1 cellular context compared by ENCODE assay signal in the genomic region with DNA sequence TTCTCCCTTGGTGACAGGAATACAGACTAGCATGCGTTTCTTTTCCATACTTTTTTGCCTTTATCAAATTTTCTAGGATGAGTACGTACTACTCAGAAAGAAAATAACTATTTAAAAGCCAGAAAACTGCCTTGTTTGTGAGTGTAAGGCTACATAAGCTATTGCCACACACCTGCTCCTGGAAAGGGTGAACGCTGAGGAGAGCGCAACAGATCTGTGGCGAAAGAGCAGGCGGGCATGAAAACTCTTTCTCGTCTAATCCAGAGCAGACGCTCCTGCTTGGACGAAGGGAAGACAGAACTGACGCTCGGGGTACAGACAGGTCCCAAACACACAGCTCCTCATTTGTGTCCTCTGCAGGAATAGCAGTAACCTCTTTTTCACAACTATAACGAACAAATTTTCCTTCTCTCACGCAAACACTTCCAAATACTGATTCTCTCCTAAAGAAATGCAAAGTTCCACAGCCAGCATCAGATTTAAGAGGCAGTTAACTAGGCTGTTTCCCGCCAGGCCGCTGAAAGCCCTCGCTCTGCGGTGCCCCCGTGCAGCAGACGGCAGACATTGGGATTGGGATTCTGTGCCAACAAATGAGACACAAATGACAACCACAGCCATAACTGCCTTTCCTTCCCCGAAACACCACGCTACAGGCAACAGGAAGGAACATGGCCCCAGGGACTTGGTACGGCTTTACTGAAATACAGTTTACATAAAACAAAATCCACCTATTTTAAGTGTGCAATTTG.
TF ChIP-seq lines count a peak whose summit lies in the region.

No MANE protein-coding gene starts in this region.

TF ChIP-seq in GM23338, 12 proteins besides CTCF, POLR2A, EP300 and RAD21 (continued from another document):
- TF ChIP-seq, protein P1, sequence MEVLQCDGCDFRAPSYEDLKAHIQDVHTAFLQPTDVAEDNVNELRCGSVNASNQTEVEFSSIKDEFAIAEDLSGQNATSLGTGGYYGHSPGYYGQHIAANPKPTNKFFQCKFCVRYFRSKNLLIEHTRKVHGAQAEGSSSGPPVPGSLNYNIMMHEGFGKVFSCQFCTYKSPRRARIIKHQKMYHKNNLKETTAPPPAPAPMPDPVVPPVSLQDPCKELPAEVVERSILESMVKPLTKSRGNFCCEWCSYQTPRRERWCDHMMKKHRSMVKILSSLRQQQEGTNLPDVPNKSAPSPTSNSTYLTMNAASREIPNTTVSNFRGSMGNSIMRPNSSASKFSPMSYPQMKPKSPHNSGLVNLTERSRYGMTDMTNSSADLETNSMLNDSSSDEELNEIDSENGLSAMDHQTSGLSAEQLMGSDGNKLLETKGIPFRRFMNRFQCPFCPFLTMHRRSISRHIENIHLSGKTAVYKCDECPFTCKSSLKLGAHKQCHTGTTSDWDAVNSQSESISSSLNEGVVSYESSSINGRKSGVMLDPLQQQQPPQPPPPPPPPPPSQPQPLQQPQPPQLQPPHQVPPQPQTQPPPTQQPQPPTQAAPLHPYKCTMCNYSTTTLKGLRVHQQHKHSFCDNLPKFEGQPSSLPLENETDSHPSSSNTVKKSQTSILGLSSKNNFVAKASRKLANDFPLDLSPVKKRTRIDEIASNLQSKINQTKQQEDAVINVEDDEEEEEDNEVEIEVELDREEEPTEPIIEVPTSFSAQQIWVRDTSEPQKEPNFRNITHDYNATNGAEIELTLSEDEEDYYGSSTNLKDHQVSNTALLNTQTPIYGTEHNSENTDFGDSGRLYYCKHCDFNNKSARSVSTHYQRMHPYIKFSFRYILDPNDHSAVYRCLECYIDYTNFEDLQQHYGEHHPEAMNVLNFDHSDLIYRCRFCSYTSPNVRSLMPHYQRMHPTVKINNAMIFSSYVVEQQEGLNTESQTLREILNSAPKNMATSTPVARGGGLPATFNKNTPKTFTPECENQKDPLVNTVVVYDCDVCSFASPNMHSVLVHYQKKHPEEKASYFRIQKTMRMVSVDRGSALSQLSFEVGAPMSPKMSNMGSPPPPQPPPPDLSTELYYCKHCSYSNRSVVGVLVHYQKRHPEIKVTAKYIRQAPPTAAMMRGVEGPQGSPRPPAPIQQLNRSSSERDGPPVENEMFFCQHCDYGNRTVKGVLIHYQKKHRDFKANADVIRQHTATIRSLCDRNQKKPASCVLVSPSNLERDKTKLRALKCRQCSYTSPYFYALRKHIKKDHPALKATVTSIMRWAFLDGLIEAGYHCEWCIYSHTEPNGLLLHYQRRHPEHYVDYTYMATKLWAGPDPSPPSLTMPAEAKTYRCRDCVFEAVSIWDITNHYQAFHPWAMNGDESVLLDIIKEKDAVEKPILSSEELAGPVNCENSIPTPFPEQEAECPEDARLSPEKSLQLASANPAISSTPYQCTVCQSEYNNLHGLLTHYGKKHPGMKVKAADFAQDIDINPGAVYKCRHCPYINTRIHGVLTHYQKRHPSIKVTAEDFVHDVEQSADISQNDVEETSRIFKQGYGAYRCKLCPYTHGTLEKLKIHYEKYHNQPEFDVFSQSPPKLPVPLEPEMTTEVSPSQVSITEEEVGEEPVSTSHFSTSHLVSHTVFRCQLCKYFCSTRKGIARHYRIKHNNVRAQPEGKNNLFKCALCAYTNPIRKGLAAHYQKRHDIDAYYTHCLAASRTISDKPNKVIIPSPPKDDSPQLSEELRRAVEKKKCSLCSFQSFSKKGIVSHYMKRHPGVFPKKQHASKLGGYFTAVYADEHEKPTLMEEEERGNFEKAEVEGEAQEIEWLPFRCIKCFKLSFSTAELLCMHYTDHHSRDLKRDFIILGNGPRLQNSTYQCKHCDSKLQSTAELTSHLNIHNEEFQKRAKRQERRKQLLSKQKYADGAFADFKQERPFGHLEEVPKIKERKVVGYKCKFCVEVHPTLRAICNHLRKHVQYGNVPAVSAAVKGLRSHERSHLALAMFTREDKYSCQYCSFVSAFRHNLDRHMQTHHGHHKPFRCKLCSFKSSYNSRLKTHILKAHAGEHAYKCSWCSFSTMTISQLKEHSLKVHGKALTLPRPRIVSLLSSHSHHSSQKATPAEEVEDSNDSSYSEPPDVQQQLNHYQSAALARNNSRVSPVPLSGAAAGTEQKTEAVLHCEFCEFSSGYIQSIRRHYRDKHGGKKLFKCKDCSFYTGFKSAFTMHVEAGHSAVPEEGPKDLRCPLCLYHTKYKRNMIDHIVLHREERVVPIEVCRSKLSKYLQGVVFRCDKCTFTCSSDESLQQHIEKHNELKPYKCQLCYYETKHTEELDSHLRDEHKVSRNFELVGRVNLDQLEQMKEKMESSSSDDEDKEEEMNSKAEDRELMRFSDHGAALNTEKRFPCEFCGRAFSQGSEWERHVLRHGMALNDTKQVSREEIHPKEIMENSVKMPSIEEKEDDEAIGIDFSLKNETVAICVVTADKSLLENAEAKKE (CRISPR knock-in tag; IDR thresholded peaks at IDR 0.05): no peak
- TF ChIP-seq ZNF331 (CRISPR knock-in tag; IDR thresholded peaks at IDR 0.05; ENCODE audit: low read depth): no peak
